10 cellular contexts compared by ENCODE assay signal in genomic region chr12:123937707-123938600, GRCh38. TPM values are rescaled to one million over a fixed set of nuclear protein-coding genes. Genes with fewer than 3 reads are reported as not detected.
A peak's percentile ranks its signal among the peaks of the same experiment; 100 is the strongest.
DNase-seq lines count a peak whose midpoint lies in the region; ATAC-seq, FAIRE-seq and TF ChIP-seq lines count a peak whose summit lies in the region.
"Had no signal": no experiment of that assay in that cellular context is flagged by ENCODE, and none has a peak within 500 bp of the region (broad histone marks: within the 10 kb centered on the region; RNA-seq: fewer than 3 reads in every experiment).

No MANE protein-coding gene starts in this region.

- no peaks in the 10 kb centered on the region for H3K79me2 ChIP-seq in K562 (ENCODE audit: control insufficient read depth, insufficient read depth, low read length)

- FAIRE-seq in K562 (lab: Jason Lieb, UNC), result no peak
- FAIRE-seq in small intestine (lab: Jason Lieb, UNC), result no peak
- FAIRE-seq in RCC 7860 (lab: Jason Lieb, UNC), result no peak

- DNase-seq in Caco-2 (no peak), K562 (ENCODE audit: extremely low read depth in 1 of 4, low spot score in 3 of 4) (no peak), small intestine (peak; percentile 35), RCC 7860 (ENCODE audit: low spot score) (no peak), SW 1271 (lab: John Stamatoyannopoulos, UW) (no peak)
- DNase-seq in activated CD4-positive, CD25-positive, alpha-beta regulatory T cell treated with anti-CD3 and anti-CD28 coated beads, Interleukin-2, amount 50 U/mL, for 72 hours, result peak; percentile 54
- DNase-seq: NCI-H526 treated with DMSO at 0.1 percent for 48 hours had no signal

- H3K4me3 ChIP-seq in Caco-2 (ENCODE audit: low read depth, low read length) (no peak overlapping the region), K562 (no peak overlapping the region), small intestine (ENCODE audit: low read depth in 1 of 2, low read length in 2 of 2) (no peak overlapping the region)
- H3K4me3 ChIP-seq: thoracic aorta had no signal

- H3K36me3 ChIP-seq in Caco-2 (ENCODE audit: control insufficient read depth, insufficient read depth, low read length) (peaks cover 1% of the 10 kb centered on the region), K562 (ENCODE audit: control insufficient read depth, insufficient read depth, low read length) (no peaks in the 10 kb centered on the region), small intestine (ENCODE audit: control insufficient read depth in 2 of 2, insufficient read depth in 2 of 2, low read length in 2 of 2) (peaks cover 6 to 9% of the 10 kb centered on the region in 2 donors)

- CTCF ChIA-PET in Caco-2 (lab: Charles Lee) (interaction anchor here (1.0 kb wide), 1 partner anchor 35 kb away, joined by 3 read pairs; the partner anchor contains the start of genes CCDC92 and ZNF664), K562 (lab: Yijun Ruan, JAX; ENCODE audit: low intra/inter-chr PET ratio) (interaction anchor here (0.6 kb wide), 1 partner anchor 82 kb away, joined by 3 read pairs; no protein-coding TSS in a partner anchor)

- ATAC-seq in K562, result no peak
- no peak for ATAC-seq in HG03045 (IDR thresholded peaks at IDR 0.05; ENCODE audit: unreplicated experiment)
- no peak for ATAC-seq in GM21367 (IDR thresholded peaks at IDR 0.05; ENCODE audit: unreplicated experiment)

- no TSS peak for BruUV-seq in Caco-2 (replicated peaks; lab: Mats Ljungman, UMichigan)
- BruUV-seq in K562 (replicated peaks; lab: Mats Ljungman, UMichigan), result no TSS peak

- H3K4me1 Mint-ChIP-seq in Caco-2 (ENCODE audit: low read depth, unreplicated experiment), result peaks cover 11% of the 10 kb centered on the region

- intact Hi-C loops in Caco-2 (cut with micrococcal nuclease; ENCODE audit: unreplicated experiment) (no loop called here), K562 (cut with micrococcal nuclease) (no loop called here)

- no peak overlapping the region for H2AFZ ChIP-seq in K562 (ENCODE audit: low read depth, low read length)

- peaks cover 4% of the 10 kb centered on the region; the same call in 1 of the 2 replicates for H3K9me3 ChIP-seq in Caco-2
- H3K9me3 ChIP-seq in K562 (replicated peaks; ENCODE audit: control insufficient read depth, insufficient read depth, low read depth, low read length), result no peaks in the 10 kb centered on the region; the same call in 1 of the 2 replicates
- H3K9me3 ChIP-seq in small intestine (ENCODE audit: control insufficient read depth, low read depth), result no peaks in the 10 kb centered on the region

- no peak overlapping the region for H3K27ac ChIP-seq in K562 (ENCODE audit: extremely low read depth, low read depth, low read length)
- peak overlapping the region; percentile 18 to 61 for H3K27ac ChIP-seq in small intestine (ENCODE audit: low read depth in 1 of 2, low read length in 1 of 2)
- H3K27ac ChIP-seq: thoracic aorta had no signal

- TF ChIP-seq POLR2A in K562 (conservative IDR thresholded peaks at IDR 0.05), result no peak

- H3K9me3 Mint-ChIP-seq in Caco-2 (ENCODE audit: unreplicated experiment), result no peaks in the 10 kb centered on the region

- in situ Hi-C loops in K562 (cut with MboI), result no loop called here

- no peak for TF ChIP-seq EP300 in K562 (IDR thresholded peaks at IDR 0.05; ENCODE audit: low read length)

- H3K27ac Mint-ChIP-seq in Caco-2 (ENCODE audit: unreplicated experiment), result peak overlapping the region; percentile 17

- H3K27me3 ChIP-seq in Caco-2 (replicated peaks; ENCODE audit: control insufficient read depth, insufficient read depth, low read length) (no peaks in the 10 kb centered on the region), K562 (ENCODE audit: control insufficient read depth in 2 of 2, insufficient read depth in 2 of 2, low read length in 2 of 2) (peaks cover 44 to 80% of the 10 kb centered on the region in 2 experiments), small intestine (ENCODE audit: control insufficient read depth in 2 of 2, insufficient read depth in 2 of 2, low read length in 2 of 2) (no peaks in the 10 kb centered on the region)

- no peak overlapping the region for H3K4me2 ChIP-seq in K562 (ENCODE audit: insufficient read depth, low read length)

- no peaks in the 10 kb centered on the region for H3K9me1 ChIP-seq in K562 (ENCODE audit: control insufficient read depth, insufficient read depth, low read length)

- 28% methylated on average over 15 of the region's 16 CpGs for WGBS in K562 (ENCODE audit: insufficient coverage, low coverage, missing lambda C conversion rate)
- 61 to 78% (median 63%) methylated on average over 16 of the region's 16 CpGs for WGBS in small intestine, 3 donors

- H3K27me3 Mint-ChIP-seq in Caco-2 (ENCODE audit: insufficient read depth, unreplicated experiment), result no peaks in the 10 kb centered on the region

- TF ChIP-seq CTCF in Caco-2 (IDR thresholded peaks at IDR 0.05; ENCODE audit: insufficient read depth in 1 of 2, low read depth in 1 of 2, low read length in 1 of 2, severe bottlenecking in 1 of 2, unreplicated experiment in 1 of 2) (no peak), K562 (IDR thresholded peaks at IDR 0.05 in 2 of 3, conservative IDR thresholded peaks at IDR 0.05 in 1 of 3; ENCODE audit: insufficient read depth in 2 of 3, low read depth in 1 of 3, low read length in 3 of 3) (no peak)

- H3K4me1 ChIP-seq in Caco-2 (no peaks in the 10 kb centered on the region), K562 (replicated peaks in 1 of 2; ENCODE audit: control insufficient read depth in 2 of 2, insufficient read depth in 2 of 2, low read length in 2 of 2) (peaks cover 0 to 3% of the 10 kb centered on the region in 2 experiments; a peak in 4 of 5 replicates), small intestine (ENCODE audit: control insufficient read depth in 2 of 2, insufficient read depth in 1 of 2, low read depth in 1 of 2, low read length in 1 of 2) (no peaks in the 10 kb centered on the region)

- POLR2A ChIA-PET in Caco-2 (lab: Charles Lee) (no interaction called here), K562 (lab: Yijun Ruan, JAX) (interaction anchor here (0.8 to 1.5 kb wide), 3 partner anchors 10 to 27 kb away, joined by 3 read pairs; no protein-coding TSS in a partner anchor)

- no peak for TF ChIP-seq RAD21 in K562 (CRISPR knock-in tag; conservative IDR thresholded peaks at IDR 0.05 in 1 of 2, IDR thresholded peaks at IDR 0.05 in 1 of 2)

- H3K36me3 Mint-ChIP-seq in Caco-2 (ENCODE audit: insufficient read depth, unreplicated experiment), result peaks cover 22% of the 10 kb centered on the region

- no peak overlapping the region for H3K4me3 Mint-ChIP-seq in Caco-2 (ENCODE audit: unreplicated experiment)

- peaks cover 13% of the 10 kb centered on the region for H4K20me1 ChIP-seq in K562 (replicated peaks; ENCODE audit: control insufficient read depth, insufficient read depth, low read length)

- no peak overlapping the region for H3K9ac ChIP-seq in K562 (ENCODE audit: insufficient read depth in 1 of 2, low read depth in 2 of 2, low read length in 2 of 2)

TF ChIP-seq in K562, 482 proteins besides CTCF, POLR2A, EP300 and RAD21:
- TF ChIP-seq ZNF316 (IDR thresholded peaks at IDR 0.05) (peak; percentile 69), TCF15 (CRISPR knock-in tag; IDR thresholded peaks at IDR 0.05) (no peak), C11orf30 (IDR thresholded peaks at IDR 0.05; ENCODE audit: low read depth) (peak; percentile 36; the same call in 1 of the 2 replicates)

RNA-seq across cellular contexts. Expression of gene CCDC92, which starts 34.7 kb away (rescaled TPM):
- total RNA-seq in Caco-2 (2022) (14.7 and 16.8 TPM in 2 replicates), K562 (2014; rRNA removed) (1.4 TPM in 2 replicates), K562 (2014; rRNA removed; fragmentation: Illumina TruSeq; extraction: Trizol) (1.3 and 1.7 TPM in 2 replicates), K562 (2015; rRNA removed; fragmentation: Illumina TruSeq; extraction: Trizol) (1.5 and 2.1 TPM in 2 replicates), K562 (2021) (4.0 and 5.9 TPM in 2 replicates)
- 5.4 and 7.1 TPM in 2 replicates for total RNA-seq in K562 (2011; cell fraction: chromatin; rRNA removed; ENCODE audit: low replicate concordance)
- 4.5 and 5.0 TPM in 2 replicates for total RNA-seq in K562 (2011; cell fraction: nucleolus; rRNA removed)
- 4.6 and 7.2 TPM in 2 replicates for total RNA-seq in K562 (2011; cell fraction: nucleoplasm; rRNA removed)
- polyA plus RNA-seq in K562 (2011; rRNA removed) (2.6 and 6.8 TPM in 2 replicates), K562 (2014; fragmentation: Illumina TruSeq; extraction: Trizol) (2.6 and 3.6 TPM in 2 replicates), K562 (2014; fragmentation: Nextera tagmentation; extraction: Ambion mirVana) (under 1 TPM; 0.27 to 0.30 TPM), K562 (2014; rRNA removed) (3.1 and 3.4 TPM in 2 replicates), small intestine (10 to 100 TPM; 21.1 to 33.5 (median 26.2) TPM)
- polyA plus RNA-seq in K562 (2011; cell fraction: cytosol; rRNA removed), result 2.4 and 6.8 TPM in 2 replicates
- 6.6 and 11.3 TPM in 2 replicates for polyA plus RNA-seq in K562 (2011; cell fraction: nucleus; rRNA removed)
- polyA plus RNA-seq in K562 (2012), result 4.0 and 11.0 TPM in 2 replicates
- 2.2 and 3.6 TPM in 2 replicates for polyA minus RNA-seq in K562 (2011; rRNA and poly(A)+ RNA removed)
- polyA minus RNA-seq in K562 (2011; cell fraction: cytosol; rRNA and poly(A)+ RNA removed), result 2.2 and 5.6 TPM in 2 replicates
- polyA minus RNA-seq in K562 (2011; cell fraction: nucleus; rRNA and poly(A)+ RNA removed), result 3.8 and 8.9 TPM in 2 replicates

RNA-seq across cellular contexts. Expression of gene ZNF664, which starts 35.1 kb away (rescaled TPM):
- total RNA-seq in Caco-2 (2022), result 117 and 122 TPM in 2 replicates
- total RNA-seq in K562 (2011; cell fraction: chromatin; rRNA removed; ENCODE audit: low replicate concordance), result 30.4 and 40.8 TPM in 2 replicates
- total RNA-seq in K562 (2011; cell fraction: nucleolus; rRNA removed), result 22.5 and 24.2 TPM in 2 replicates
- 37.6 and 62.4 TPM in 2 replicates for total RNA-seq in K562 (2011; cell fraction: nucleoplasm; rRNA removed)
- total RNA-seq in K562 (2014; rRNA removed), result 31.1 and 34.5 TPM in 2 replicates
- 69.9 and 73.6 TPM in 2 replicates for total RNA-seq in K562 (2014; rRNA removed; fragmentation: Illumina TruSeq; extraction: Trizol)
- 59.6 and 63.6 TPM in 2 replicates for total RNA-seq in K562 (2015; rRNA removed; fragmentation: Illumina TruSeq; extraction: Trizol)
- total RNA-seq in K562 (2021), result 75.5 and 82.5 TPM in 2 replicates
- polyA plus RNA-seq in K562 (2011; rRNA removed), result 64.8 and 90.3 TPM in 2 replicates
- polyA plus RNA-seq in K562 (2011; cell fraction: cytosol; rRNA removed), result 29.8 and 49.5 TPM in 2 replicates
- polyA plus RNA-seq in K562 (2011; cell fraction: nucleus; rRNA removed), result 44.5 and 52.5 TPM in 2 replicates
- 48.0 and 52.7 TPM in 2 replicates for polyA plus RNA-seq in K562 (2012)
- 78.3 and 101 TPM in 2 replicates for polyA plus RNA-seq in K562 (2014; fragmentation: Illumina TruSeq; extraction: Trizol)
- 1 to 10 TPM; 3.3 to 6.3 TPM for polyA plus RNA-seq in K562 (2014; fragmentation: Nextera tagmentation; extraction: Ambion mirVana)
- 59.1 and 59.4 TPM in 2 replicates for polyA plus RNA-seq in K562 (2014; rRNA removed)
- polyA minus RNA-seq in K562 (2011; rRNA and poly(A)+ RNA removed), result 46.6 and 47.8 TPM in 2 replicates
- polyA minus RNA-seq in K562 (2011; cell fraction: cytosol; rRNA and poly(A)+ RNA removed), result 26.5 and 29.5 TPM in 2 replicates
- polyA minus RNA-seq in K562 (2011; cell fraction: nucleus; rRNA and poly(A)+ RNA removed), result 28.0 and 52.0 TPM in 2 replicates
- polyA plus RNA-seq in small intestine, result 100 to 1,000 TPM in 1 of 3 donors, 10 to 100 TPM in 2; 59.9 to 104 (median 80.8) TPM

Comparison
In these comparisons a context has a peak if more than half of its experiments do, and no peak if none do; other contexts are left out.
1. DNase-seq: peak in activated CD4-positive, CD25-positive, alpha-beta regulatory T cell treated with anti-CD3 and anti-CD28 coated beads, Interleukin-2, amount 50 U/mL, for 72 hours (single experiment) and small intestine (single experiment); none in Caco-2 (0 of 2), K562 (0 of 4), RCC 7860 (single experiment) and SW 1271 (0 of 2).